ENCODE assay signal across 14 cellular contexts in genomic region chr21:44461438-44462089, GRCh38. TPM values are rescaled to one million over a fixed set of nuclear protein-coding genes. Genes with fewer than 3 reads are reported as not detected.
DNase-seq lines count a peak whose midpoint lies in the region; ATAC-seq and TF ChIP-seq lines count a peak whose summit lies in the region.
"Had no signal": no experiment of that assay in that cellular context is flagged by ENCODE, and none has a peak within 500 bp of the region (broad histone marks: within the 10 kb centered on the region; RNA-seq: fewer than 3 reads in every experiment).

No MANE protein-coding gene starts in this region.

- CTCF ChIA-PET in naive thymus-derived CD4-positive, alpha-beta T cell (lab: Charles Lee), result no interaction called here

- no peak overlapping the region for H3K4me3 ChIP-seq in fibroblast of the aortic adventitia (ENCODE audit: low read depth, low read length)
- no peak overlapping the region for H3K4me3 ChIP-seq in naive thymus-derived CD4-positive, alpha-beta T cell (ENCODE audit: low read length)
- H3K4me3 ChIP-seq: A549 had no signal

- no peak overlapping the region for H3K4me3 Mint-ChIP-seq in activated naive CD8-positive, alpha-beta T cell treated with anti-CD3 and anti-CD28 coated beads, Interleukin-2, amount 10 ng/mL, durations not matched to agents 7 days and 5 days
- no peak overlapping the region for H3K4me3 Mint-ChIP-seq in activated naive CD8-positive, alpha-beta T cell treated with anti-CD3 and anti-CD28 coated beads for 36 hours
- H3K4me3 Mint-ChIP-seq in naive thymus-derived CD4-positive, alpha-beta T cell, result no peak overlapping the region
- H3K4me3 Mint-ChIP-seq: stimulated activated naive CD8-positive, alpha-beta T cell treated with anti-CD3 and anti-CD28 coated beads, Interleukin-15, Interleukin-2, amounts not matched to agents 100 ng/mL and 50 ng/mL, for 24 hours had no signal

- H3K36me3 ChIP-seq in naive thymus-derived CD4-positive, alpha-beta T cell (ENCODE audit: control insufficient read depth in 2 of 3, insufficient read depth in 3 of 3, low read length in 3 of 3), result no peaks in the 10 kb centered on the region

- H3K4me1 Mint-ChIP-seq in activated naive CD8-positive, alpha-beta T cell treated with anti-CD3 and anti-CD28 coated beads, Interleukin-2, amount 10 ng/mL, durations not matched to agents 7 days and 5 days, result peaks cover 1% of the 10 kb centered on the region
- no peaks in the 10 kb centered on the region for H3K4me1 Mint-ChIP-seq in activated naive CD8-positive, alpha-beta T cell treated with anti-CD3 and anti-CD28 coated beads for 36 hours
- H3K4me1 Mint-ChIP-seq in naive thymus-derived CD4-positive, alpha-beta T cell, result peaks cover 0 to 5% (median 0%) of the 10 kb centered on the region in 7 donors

- no peaks in the 10 kb centered on the region for H3K27me3 ChIP-seq in naive thymus-derived CD4-positive, alpha-beta T cell (ENCODE audit: control insufficient read depth in 2 of 2, insufficient read depth in 2 of 2, low read length in 2 of 2)

- H3K9me3 Mint-ChIP-seq in activated naive CD8-positive, alpha-beta T cell treated with anti-CD3 and anti-CD28 coated beads, Interleukin-2, amount 10 ng/mL, durations not matched to agents 7 days and 5 days, result no peaks in the 10 kb centered on the region
- H3K9me3 Mint-ChIP-seq in activated naive CD8-positive, alpha-beta T cell treated with anti-CD3 and anti-CD28 coated beads for 36 hours, result no peaks in the 10 kb centered on the region
- H3K9me3 Mint-ChIP-seq in naive thymus-derived CD4-positive, alpha-beta T cell, result no peaks in the 10 kb centered on the region
- H3K9me3 Mint-ChIP-seq: activated naive CD4-positive, alpha-beta T cell treated with anti-CD3 and anti-CD28 coated beads, Interleukin-2, amount 50 U/mL, for 72 hours; stimulated activated naive CD8-positive, alpha-beta T cell treated with anti-CD3 and anti-CD28 coated beads, Interleukin-15, Interleukin-2, amounts not matched to agents 100 ng/mL and 50 ng/mL, for 24 hours had no signal

- H3K4me1 ChIP-seq in naive thymus-derived CD4-positive, alpha-beta T cell (ENCODE audit: control insufficient read depth in 2 of 2, insufficient read depth in 2 of 2, low read length in 2 of 2), result no peaks in the 10 kb centered on the region
- H3K4me1 ChIP-seq: A549 had no signal

- H3K27ac ChIP-seq in naive thymus-derived CD4-positive, alpha-beta T cell (ENCODE audit: low read depth, low read length), result no peak overlapping the region
- H3K27ac ChIP-seq: A549, HL-60 had no signal

- H3K9me3 ChIP-seq in naive thymus-derived CD4-positive, alpha-beta T cell (ENCODE audit: control insufficient read depth in 2 of 3, low read length in 3 of 3), result no peaks in the 10 kb centered on the region
- H3K9me3 ChIP-seq: A549 had no signal

- H3K36me3 Mint-ChIP-seq in activated naive CD8-positive, alpha-beta T cell treated with anti-CD3 and anti-CD28 coated beads, Interleukin-2, amount 10 ng/mL, durations not matched to agents 7 days and 5 days, result no peaks in the 10 kb centered on the region
- no peaks in the 10 kb centered on the region for H3K36me3 Mint-ChIP-seq in activated naive CD8-positive, alpha-beta T cell treated with anti-CD3 and anti-CD28 coated beads for 36 hours
- H3K36me3 Mint-ChIP-seq in naive thymus-derived CD4-positive, alpha-beta T cell, result peaks cover 0 to 4% (median 0%) of the 10 kb centered on the region in 5 donors
- H3K36me3 Mint-ChIP-seq: activated naive CD4-positive, alpha-beta T cell treated with anti-CD3 and anti-CD28 coated beads, Interleukin-2, amount 50 U/mL, for 72 hours had no signal

- no peak for DNase-seq in activated naive CD8-positive, alpha-beta T cell treated with anti-CD3 and anti-CD28 coated beads, Interleukin-2, amount 10 ng/mL, durations not matched to agents 7 days and 5 days
- DNase-seq in activated naive CD8-positive, alpha-beta T cell treated with anti-CD3 and anti-CD28 coated beads for 36 hours, result no peak
- DNase-seq in fibroblast of the aortic adventitia (ENCODE audit: low read depth), result no peak
- DNase-seq in myocyte (ENCODE audit: low read depth), result peak; percentile 13
- DNase-seq in HCEC 1CT, result no peak
- no peak for DNase-seq in stimulated activated CD4-positive, alpha-beta T cell treated with anti-CD3 and anti-CD28 coated beads, Interleukin-12 subunit alpha, Interleukin-12 subunit beta, amount 100 ng/mL, for 4 hours
- DNase-seq in naive thymus-derived CD4-positive, alpha-beta T cell, result no peak
- DNase-seq: caudate nucleus, NCI-H2029 had no signal

- no peaks in the 10 kb centered on the region for H3K27me3 Mint-ChIP-seq in activated naive CD8-positive, alpha-beta T cell treated with anti-CD3 and anti-CD28 coated beads, Interleukin-2, amount 10 ng/mL, durations not matched to agents 7 days and 5 days
- no peaks in the 10 kb centered on the region for H3K27me3 Mint-ChIP-seq in activated naive CD8-positive, alpha-beta T cell treated with anti-CD3 and anti-CD28 coated beads for 36 hours
- H3K27me3 Mint-ChIP-seq in naive thymus-derived CD4-positive, alpha-beta T cell, result no peaks in the 10 kb centered on the region
- H3K27me3 Mint-ChIP-seq: stimulated activated naive CD8-positive, alpha-beta T cell treated with anti-CD3 and anti-CD28 coated beads, Interleukin-15, Interleukin-2, amounts not matched to agents 100 ng/mL and 50 ng/mL, for 24 hours had no signal

- H3K27ac Mint-ChIP-seq in activated naive CD8-positive, alpha-beta T cell treated with anti-CD3 and anti-CD28 coated beads, Interleukin-2, amount 10 ng/mL, durations not matched to agents 7 days and 5 days, result no peak overlapping the region
- H3K27ac Mint-ChIP-seq in activated naive CD8-positive, alpha-beta T cell treated with anti-CD3 and anti-CD28 coated beads for 36 hours, result no peak overlapping the region
- H3K27ac Mint-ChIP-seq in naive thymus-derived CD4-positive, alpha-beta T cell, result no peak overlapping the region
- H3K27ac Mint-ChIP-seq: activated naive CD4-positive, alpha-beta T cell treated with anti-CD3 and anti-CD28 coated beads, Interleukin-2, amount 50 U/mL, for 72 hours; stimulated activated naive CD8-positive, alpha-beta T cell treated with anti-CD3 and anti-CD28 coated beads, Interleukin-15, Interleukin-2, amounts not matched to agents 100 ng/mL and 50 ng/mL, for 24 hours had no signal

- POLR2A ChIA-PET in activated naive CD8-positive, alpha-beta T cell treated with anti-CD3 and anti-CD28 coated beads, Interleukin-2, amount 10 ng/mL, durations not matched to agents 7 days and 5 days (lab: Charles Lee), result no interaction called here
- POLR2A ChIA-PET in naive thymus-derived CD4-positive, alpha-beta T cell (lab: Charles Lee), result no interaction called here

- intact Hi-C loops in naive thymus-derived CD4-positive, alpha-beta T cell (cut with micrococcal nuclease), result no loop called here

- peak; percentile 13 for ATAC-seq in activated naive CD8-positive, alpha-beta T cell treated with anti-CD3 and anti-CD28 coated beads, Interleukin-2, amount 10 ng/mL, durations not matched to agents 7 days and 5 days (ENCODE audit: low read depth)
- no peak for ATAC-seq in GM18858 (IDR thresholded peaks at IDR 0.05; ENCODE audit: unreplicated experiment)
- no peak for ATAC-seq in naive thymus-derived CD4-positive, alpha-beta T cell
- ATAC-seq: activated naive CD4-positive, alpha-beta T cell treated with anti-CD3 and anti-CD28 coated beads, Interleukin-2, amount 50 U/mL, for 72 hours had no signal

- TF ChIP-seq CTCF in fibroblast of the aortic adventitia (IDR thresholded peaks at IDR 0.05; ENCODE audit: insufficient read depth, low read length), result peak; percentile 5

RNA-seq across cellular contexts. Expression of gene LRRC3, which starts 6.3 kb away (rescaled TPM):
- total RNA-seq in activated naive CD8-positive, alpha-beta T cell treated with anti-CD3 and anti-CD28 coated beads, Interleukin-2, amount 10 ng/mL, durations not matched to agents 7 days and 5 days, result 1 to 10 TPM; 3.0 to 3.5 TPM
- 1 to 10 TPM; 1.8 to 1.9 TPM for total RNA-seq in activated naive CD8-positive, alpha-beta T cell treated with anti-CD3 and anti-CD28 coated beads for 36 hours
- total RNA-seq in fibroblast of the aortic adventitia (ENCODE audit: low replicate concordance) (0.16 and 0.45 TPM in 2 replicates), myocyte (not detected in 2 replicates)
- not detected for polyA plus RNA-seq in myocyte (2012)
- total RNA-seq in naive thymus-derived CD4-positive, alpha-beta T cell, result 1 to 10 TPM in 3 of 5 experiments, under 1 TPM in 2; 0.79 to 3.3 (median 1.0) TPM
- polyA plus RNA-seq in naive thymus-derived CD4-positive, alpha-beta T cell, result under 1 TPM; 0.06 to 0.66 TPM
